Comparison of ENCODE assay signal across 9 cellular contexts in the genomic region with DNA sequence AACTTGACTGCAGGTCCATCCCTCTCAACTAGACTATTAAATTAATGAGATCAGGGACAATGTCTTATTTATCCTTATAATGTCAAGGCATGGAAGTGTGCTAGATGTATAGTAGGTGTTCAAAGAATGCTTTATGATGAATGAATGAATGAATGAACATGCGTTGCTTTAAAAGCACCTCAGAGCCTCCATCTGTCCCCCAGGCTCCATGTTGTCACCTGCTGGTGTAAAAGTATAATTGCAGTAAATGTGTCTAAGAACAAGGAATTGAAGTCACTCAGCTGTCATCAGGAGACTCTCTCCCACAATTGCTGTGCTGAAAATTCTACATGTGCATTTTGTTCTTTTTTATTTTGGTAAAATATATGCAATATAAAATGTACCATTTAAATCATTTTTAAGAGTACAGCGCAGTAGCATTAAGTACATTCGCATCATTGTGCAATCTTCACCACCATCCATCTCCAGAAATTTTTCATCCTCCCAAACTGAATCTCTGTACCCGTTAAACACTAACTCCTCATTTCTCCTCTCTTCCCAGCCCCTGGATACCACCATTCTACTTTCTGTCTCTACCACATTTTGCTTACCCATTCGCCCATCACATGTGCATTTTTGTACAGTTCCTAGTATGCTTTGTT. TPM values are rescaled to one million over a fixed set of nuclear protein-coding genes. Genes with fewer than 3 reads are reported as not detected.
A peak's percentile ranks its signal among the peaks of the same experiment; 100 is the strongest.
DNase-seq lines count a peak whose midpoint lies in the region; ATAC-seq, FAIRE-seq and TF ChIP-seq lines count a peak whose summit lies in the region.
"Had no signal": no experiment of that assay in that cellular context is flagged by ENCODE, and none has a peak within 500 bp of the region (broad histone marks: within the 10 kb centered on the region; RNA-seq: fewer than 3 reads in every experiment).

No MANE protein-coding gene starts in this region.

- WGBS in HepG2 (ENCODE audit: low lambda C conversion rate), result 41% methylated on average over 5 of the region's 5 CpGs

- H3K36me3 ChIP-seq in WERI-Rb-1 (no peaks in the 10 kb centered on the region), HepG2 (replicated peaks in 1 of 2; ENCODE audit: control insufficient read depth in 1 of 2, insufficient read depth in 2 of 2, low read length in 2 of 2) (no peaks in the 10 kb centered on the region)

- H3K36me3 Mint-ChIP-seq in activated CD4-positive, alpha-beta T cell treated with anti-CD3 and anti-CD28 coated beads, Interleukin-2, amount 10 ng/mL, durations not matched to agents 24 days and 14 days (ENCODE audit: low read depth), result no peaks in the 10 kb centered on the region

- no peak overlapping the region for H3K27ac Mint-ChIP-seq in activated CD4-positive, alpha-beta T cell treated with anti-CD3 and anti-CD28 coated beads, Interleukin-2, amount 10 ng/mL, durations not matched to agents 24 days and 14 days

- H3K27ac ChIP-seq in WERI-Rb-1 (no peak overlapping the region), HepG2 (ENCODE audit: extremely low read length, insufficient read depth, low read length) (no peak overlapping the region)

- peak; percentile 18 for FAIRE-seq in HepG2 (lab: Jason Lieb, UNC)
- FAIRE-seq: TTC549 had no signal

- no peak for TF ChIP-seq RAD21 in HepG2 (CRISPR knock-in tag; IDR thresholded peaks at IDR 0.05)

- no peak overlapping the region for H3K4me3 Mint-ChIP-seq in activated CD4-positive, alpha-beta T cell treated with anti-CD3 and anti-CD28 coated beads, Interleukin-2, amount 10 ng/mL, durations not matched to agents 24 days and 14 days

- no peak overlapping the region for H3K4me3 ChIP-seq in HFF-Myc (replicated peaks; ENCODE audit: low read depth, low read length)
- H3K4me3 ChIP-seq in WERI-Rb-1 (ENCODE audit: low read depth, low read length), result no peak overlapping the region
- H3K4me3 ChIP-seq in HepG2 (replicated peaks in 1 of 3; ENCODE audit: insufficient read depth in 1 of 3, low read depth in 2 of 3, low read length in 3 of 3), result no peak overlapping the region

- H3K27me3 ChIP-seq in WERI-Rb-1 (ENCODE audit: insufficient read depth, low read depth, severe bottlenecking), result no peaks in the 10 kb centered on the region
- peaks cover 2 to 31% of the 10 kb centered on the region in 2 experiments for H3K27me3 ChIP-seq in HepG2 (ENCODE audit: control insufficient read depth in 1 of 2, insufficient read depth in 2 of 2, low read length in 2 of 2)

- no peak overlapping the region for H3K9ac ChIP-seq in HepG2 (ENCODE audit: insufficient read depth, low read depth, low read length)

- H4K20me1 ChIP-seq in HepG2 (ENCODE audit: insufficient read depth, low read length), result no peaks in the 10 kb centered on the region

- ATAC-seq in HepG2, result peak; percentile 58; the same call in 2 of the 3 replicates
- no peak for ATAC-seq in GM21423 (IDR thresholded peaks at IDR 0.05; ENCODE audit: unreplicated experiment)

- H3K4me2 ChIP-seq in HepG2 (ENCODE audit: low read depth, low read length), result no peak overlapping the region

- TF ChIP-seq POLR2A in HepG2 (IDR thresholded peaks at IDR 0.05; ENCODE audit: insufficient read depth in 1 of 2, low read depth in 2 of 2, low read length in 2 of 2), result no peak

- intact Hi-C loops in HepG2 (cut with micrococcal nuclease; ENCODE audit: unreplicated experiment), result loop anchor here (10.0 kb wide), 1 partner anchor 87 kb away; no protein-coding TSS in a partner anchor
- intact Hi-C loops in activated CD4-positive, alpha-beta T cell treated with anti-CD3 and anti-CD28 coated beads, Interleukin-2, amount 10 ng/mL, durations not matched to agents 24 days and 14 days (cut with micrococcal nuclease), result no loop called here

- peak; percentile 31 for DNase-seq in CD1c-positive myeloid dendritic cell (ENCODE audit: extremely low spot score)
- no peak for DNase-seq in HFF-Myc (ENCODE audit: extremely low read depth, low read depth)
- DNase-seq in WERI-Rb-1, result no peak
- DNase-seq in HepG2 (ENCODE audit: low spot score), result peak; percentile 11
- DNase-seq in amniotic stem cell (lab: John Stamatoyannopoulos, UW), result no peak
- no peak for DNase-seq in activated CD4-positive, alpha-beta T cell treated with anti-CD3 and anti-CD28 coated beads, Interleukin-2, amount 10 ng/mL, durations not matched to agents 24 days and 14 days
- DNase-seq in stimulated activated naive CD4-positive, alpha-beta T cell (lab: John Stamatoyannopoulos, UW), result no peak

- no peak for TF ChIP-seq EP300 in HepG2 (IDR thresholded peaks at IDR 0.05; ENCODE audit: low read depth in 2 of 2, low read length in 2 of 2)
- no peak for TF ChIP-seq EP300 in HepG2 (CRISPR knock-in tag; IDR thresholded peaks at IDR 0.05; ENCODE audit: borderline replicate concordance)

- CTCF ChIA-PET in HepG2 (lab: Yijun Ruan, JAX; ENCODE audit: low intra/inter-chr PET ratio, low total read pairs), result interaction anchor here (1.3 to 1.5 kb wide), 2 partner anchors 9 to 86 kb away, joined by 4 to 6 read pairs; no protein-coding TSS in a partner anchor

- H3K4me1 ChIP-seq in HepG2 (ENCODE audit: insufficient read depth, low read length), result no peaks in the 10 kb centered on the region

- no peak overlapping the region for H2AFZ ChIP-seq in HepG2 (ENCODE audit: low read length)

- H3K79me2 ChIP-seq in HepG2 (ENCODE audit: insufficient read depth, low read length), result no peaks in the 10 kb centered on the region

- TF ChIP-seq CTCF in HFF-Myc (IDR thresholded peaks at IDR 0.05; ENCODE audit: low read depth, low read length, missing control alignments) (peak; percentile 33), WERI-Rb-1 (IDR thresholded peaks at IDR 0.05; ENCODE audit: low read depth, low read length) (peak; percentile 68), HepG2 (CRISPR knock-in tag; IDR thresholded peaks at IDR 0.05) (peak; percentile 51)

- H3K9me3 Mint-ChIP-seq in activated CD4-positive, alpha-beta T cell treated with anti-CD3 and anti-CD28 coated beads, Interleukin-2, amount 10 ng/mL, durations not matched to agents 24 days and 14 days, result no peaks in the 10 kb centered on the region

- H3K9me3 ChIP-seq in WERI-Rb-1 (ENCODE audit: severe bottlenecking) (no peaks in the 10 kb centered on the region), HepG2 (ENCODE audit: low read length) (no peaks in the 10 kb centered on the region)

- peaks cover 31% of the 10 kb centered on the region for H3K27me3 Mint-ChIP-seq in activated CD4-positive, alpha-beta T cell treated with anti-CD3 and anti-CD28 coated beads, Interleukin-2, amount 10 ng/mL, durations not matched to agents 24 days and 14 days

- POLR2A ChIA-PET in HepG2 (lab: Yijun Ruan, JAX), result no interaction called here

- no peaks in the 10 kb centered on the region for H3K4me1 Mint-ChIP-seq in activated CD4-positive, alpha-beta T cell treated with anti-CD3 and anti-CD28 coated beads, Interleukin-2, amount 10 ng/mL, durations not matched to agents 24 days and 14 days

- no TSS peak for BruUV-seq in HepG2 (replicated peaks; lab: Mats Ljungman, UMichigan)

- in situ Hi-C loops in HepG2 (cut with HindIII; ENCODE audit: extremely low pct_ligation_motif_present, low pct_unique_long_range_greater_than_20kb), result no loop called here

TF ChIP-seq in HepG2, 621 proteins besides CTCF, POLR2A, EP300 and RAD21:
- TF ChIP-seq SMC3 (IDR thresholded peaks at IDR 0.05; ENCODE audit: low read length), result peak; percentile 42
- TF ChIP-seq ZNF24 (IDR thresholded peaks at IDR 0.05), result peak; percentile 81; the same call in 1 of the 2 replicates
- no peak for TF ChIP-seq ARHGAP35 (CRISPR knock-in tag; IDR thresholded peaks at IDR 0.05; ENCODE audit: borderline replicate concordance)
- peak; percentile 16; the same call in 1 of the 2 replicates for TF ChIP-seq CEBPB (IDR thresholded peaks at IDR 0.05; ENCODE audit: borderline replicate concordance, low read depth, low read length)
- no peak for TF ChIP-seq TFDP1 (CRISPR knock-in tag; IDR thresholded peaks at IDR 0.05; ENCODE audit: borderline replicate concordance)
TF ChIP-seq in HepG2: peak in this region for 3.

RNA-seq across cellular contexts. Expression of gene GNAL, which starts 52.6 kb away (rescaled TPM):
- 1.3 and 1.4 TPM in 2 replicates for total RNA-seq in HepG2 (2016; rRNA removed; fragmentation: Illumina TruSeq; extraction: Trizol)
- 0.97 and 1.0 TPM in 2 replicates for total RNA-seq in HepG2 (2016; cell fraction: cytosol; rRNA removed; fragmentation: Illumina TruSeq; extraction: Trizol; ENCODE audit: low read depth)
- 1.6 and 1.8 TPM in 2 replicates for total RNA-seq in HepG2 (2016; cell fraction: insoluble cytoplasmic fraction; rRNA removed; fragmentation: Illumina TruSeq; extraction: Trizol)
- 2.8 and 3.0 TPM in 2 replicates for total RNA-seq in HepG2 (2016; cell fraction: membrane; rRNA removed; fragmentation: Illumina TruSeq; extraction: Trizol)
- 1.2 and 1.8 TPM in 2 replicates for total RNA-seq in HepG2 (2016; cell fraction: nucleus; rRNA removed; fragmentation: Illumina TruSeq; extraction: Trizol)
- polyA plus RNA-seq in HepG2 (2011; rRNA removed), result 0.63 and 0.87 TPM in 2 replicates
- polyA plus RNA-seq in HepG2 (2011; cell fraction: cytosol; rRNA removed), result 0.74 and 0.78 TPM in 2 replicates
- polyA plus RNA-seq in HepG2 (2011; cell fraction: nucleus; rRNA removed), result 0.45 and 0.61 TPM in 2 replicates
- polyA plus RNA-seq in HepG2 (2012), result 1.1 and 1.7 TPM in 2 replicates
- 1.6 and 1.7 TPM in 2 replicates for polyA plus RNA-seq in HepG2 (2016; cell fraction: cytosol; fragmentation: Illumina TruSeq; extraction: Trizol; ENCODE audit: low read depth)
- 1.2 and 1.4 TPM in 2 replicates for polyA plus RNA-seq in HepG2 (2016; cell fraction: insoluble cytoplasmic fraction; fragmentation: Illumina TruSeq; extraction: Trizol; ENCODE audit: low read depth)
- 1.9 and 2.7 TPM in 2 replicates for polyA plus RNA-seq in HepG2 (2016; cell fraction: membrane; fragmentation: Illumina TruSeq; extraction: Trizol; ENCODE audit: low read depth)
- polyA plus RNA-seq in HepG2 (2016; cell fraction: nucleus; fragmentation: Illumina TruSeq; extraction: Trizol; ENCODE audit: insufficient read depth, low read depth), result 0.96 and 1.1 TPM in 2 replicates
- polyA minus RNA-seq in HepG2 (2011; rRNA and poly(A)+ RNA removed; ENCODE audit: low replicate concordance), result 0.96 and 9.4 TPM in 2 replicates
- 1.1 and 2.1 TPM in 2 replicates for polyA minus RNA-seq in HepG2 (2011; cell fraction: cytosol; rRNA and poly(A)+ RNA removed)
- 1.7 TPM in 2 replicates for polyA minus RNA-seq in HepG2 (2011; cell fraction: nucleus; rRNA and poly(A)+ RNA removed)
- total RNA-seq in activated CD4-positive, alpha-beta T cell treated with anti-CD3 and anti-CD28 coated beads, Interleukin-2, amount 10 ng/mL, durations not matched to agents 24 days and 14 days, result 0.36 and 0.40 TPM in 2 replicates

Comparison
In these comparisons a context has a peak if more than half of its experiments do, and no peak if none do; other contexts are left out.
1. DNase-seq: peak in CD1c-positive myeloid dendritic cell (single experiment) and HepG2 (single experiment); none in HFF-Myc (single experiment), WERI-Rb-1 (single experiment), amniotic stem cell (single experiment), activated CD4-positive, alpha-beta T cell treated with anti-CD3 and anti-CD28 coated beads, Interleukin-2, amount 10 ng/mL, durations not matched to agents 24 days and 14 days (single experiment) and stimulated activated naive CD4-positive, alpha-beta T cell (0 of 6).
2. Peak in every context shown above with its lines, with median percentiles within 50 percentile points of each other: CTCF ChIP-seq.